8 cellular contexts compared by ENCODE assay signal in the genomic region with DNA sequence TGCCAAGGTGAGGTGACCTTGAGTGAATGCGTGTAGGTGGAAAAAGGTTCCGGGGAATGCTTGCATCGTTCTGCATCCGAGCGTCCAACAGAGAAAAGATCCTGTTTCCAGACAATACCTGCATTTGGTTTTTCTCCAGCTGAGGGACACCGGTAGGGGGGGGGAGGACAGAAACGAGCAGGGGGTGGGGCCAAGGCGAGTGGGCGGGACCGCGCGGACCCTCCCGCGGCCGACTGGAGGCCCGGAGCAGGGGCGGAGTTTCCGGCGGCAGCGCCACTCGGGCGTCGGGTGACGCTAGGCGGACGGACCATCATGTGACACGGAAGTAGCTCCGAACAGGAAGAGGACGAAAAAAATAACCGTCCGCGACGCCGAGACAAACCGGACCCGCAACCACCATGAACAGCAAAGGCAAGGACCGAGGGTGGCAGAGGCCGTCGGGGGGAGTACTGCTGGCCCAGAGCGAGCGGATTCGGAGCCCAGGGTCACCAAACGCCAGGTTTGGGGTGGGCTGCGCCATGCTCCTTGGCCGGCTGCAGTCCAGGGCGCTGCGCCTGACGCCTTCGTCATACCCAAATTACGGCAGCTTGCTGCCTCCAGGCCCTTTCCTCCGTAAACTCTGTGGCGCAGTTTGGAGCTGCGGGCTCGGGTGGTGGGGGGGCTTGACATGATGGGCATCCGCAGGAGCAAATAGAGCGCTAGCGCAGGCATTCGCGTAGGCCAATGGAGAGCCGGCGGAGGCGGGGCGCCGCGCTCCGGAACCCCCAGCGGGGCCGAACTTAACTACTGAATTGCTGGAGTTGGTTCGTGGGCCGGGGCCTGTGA. TPM values are rescaled to one million over a fixed set of nuclear protein-coding genes. Genes with fewer than 3 reads are reported as not detected.
A peak's percentile ranks its signal among the peaks of the same experiment; 100 is the strongest.
DNase-seq lines count a peak whose midpoint lies in the region; ATAC-seq and TF ChIP-seq lines count a peak whose summit lies in the region.

DAZAP2 (plus strand) TSS at position 317 of the 825 bp plus-strand sequence; CDS start at position 399, 82 bp downstream.

- intact Hi-C loops in colonic mucosa (cut with DNase I) = no loop called here

- ATAC-seq in HG03460 (IDR thresholded peaks at IDR 0.05; ENCODE audit: unreplicated experiment) = peak; percentile 95

- H3K9me3 ChIP-seq in BLaER1 treated with 17β-estradiol and CSF1 and Interleukin-3, amounts not matched to agents 10 nM and 100 nM (replicated peaks in 1 of 11) = no peaks in the 10 kb centered on the region
- H3K9me3 ChIP-seq in colonic mucosa = no peaks in the 10 kb centered on the region

- H3K4me1 ChIP-seq in BLaER1 treated with 17β-estradiol and CSF1 and Interleukin-3, amounts not matched to agents 10 nM and 100 nM = peaks cover 17 to 49% (median 46%) of the 10 kb centered on the region in 10 experiments
- H3K4me1 ChIP-seq in colonic mucosa = peaks cover 11% of the 10 kb centered on the region

- peak within 1 kb of the TSS; percentile 82 to 96 (median 94) for H3K4me2 ChIP-seq in BLaER1 treated with 17β-estradiol and CSF1 and Interleukin-3, amounts not matched to agents 10 nM and 100 nM

- H4K20me1 ChIP-seq in BLaER1 treated with 17β-estradiol and CSF1 and Interleukin-3, amounts not matched to agents 10 nM and 100 nM = peaks cover 10 to 45% (median 33%) of the 10 kb centered on the region in 11 experiments; a peak in 17 of 22 replicates

- peak within 1 kb of the TSS; percentile 77 to 97 (median 94) for H3K4me3 ChIP-seq in BLaER1 treated with 17β-estradiol and CSF1 and Interleukin-3, amounts not matched to agents 10 nM and 100 nM
- H3K4me3 ChIP-seq in colonic mucosa = peak within 1 kb of the TSS; percentile 84

- TF ChIP-seq CTCF in colonic mucosa (IDR thresholded peaks at IDR 0.05) = peak; percentile 19

- H3K9ac ChIP-seq in BLaER1 treated with 17β-estradiol and CSF1 and Interleukin-3, amounts not matched to agents 10 nM and 100 nM = peak within 1 kb of the TSS; percentile 97 to 100 (median 99)
- H3K9ac ChIP-seq in colonic mucosa (ENCODE audit: low read depth in 2 of 2, low read length in 2 of 2) = peak within 1 kb of the TSS; percentile 95 to 100

- no peaks in the 10 kb centered on the region for H3K27me3 ChIP-seq in BLaER1 treated with 17β-estradiol and CSF1 and Interleukin-3, amounts not matched to agents 10 nM and 100 nM
- no peaks in the 10 kb centered on the region for H3K27me3 ChIP-seq in colonic mucosa

- DNase-seq in GM19240 (ENCODE audit: insufficient read length, low spot score) (peak; percentile 88), NCI-H524 treated with DMSO at 0.1 percent for 48 hours (lab: John Stamatoyannopoulos, UW) (peak; percentile 64), colonic mucosa (peak; percentile 97), left kidney (ENCODE audit: low read depth, low spot score) (peak; percentile 98)
- DNase-seq in activated CD4-positive, alpha-beta T cell treated with anti-CD3 and anti-CD28 coated beads for 48 hours = peak; percentile 97
- DNase-seq in stimulated activated CD4-positive, alpha-beta T cell treated with anti-CD3 and anti-CD28 coated beads, Interleukin-2, amount 100 ng/mL, for 24 hours = peak; percentile 94 to 98

- H3K27ac ChIP-seq in BLaER1 treated with 17β-estradiol and CSF1 and Interleukin-3, amounts not matched to agents 10 nM and 100 nM = peak within 1 kb of the TSS; percentile 98 to 100 (median 100)
- peak within 1 kb of the TSS; percentile 100 for H3K27ac ChIP-seq in colonic mucosa

- H3K36me3 ChIP-seq in BLaER1 treated with 17β-estradiol and CSF1 and Interleukin-3, amounts not matched to agents 10 nM and 100 nM = peaks cover 35 to 42% (median 40%) of the 10 kb centered on the region in 11 experiments
- peaks cover 19% of the 10 kb centered on the region for H3K36me3 ChIP-seq in colonic mucosa

RNA-seq across cellular contexts. Expression of gene DAZAP2, which starts in this region (rescaled TPM):
- 100 to 1,000 TPM; 220 to 291 TPM for total RNA-seq in colonic mucosa

Comparison
In these comparisons a context has a peak if more than half of its experiments do, and no peak if none do; other contexts are left out.
1. Peak in every context shown above with its lines: DNase-seq, ATAC-seq, H3K4me3 ChIP-seq and H3K27ac ChIP-seq.